ENCODE assay signal across 1 cellular context in genomic region chr6:107624050-107624449, GRCh38.
TF ChIP-seq lines count a peak whose summit lies in the region.

No MANE protein-coding gene starts in this region.

TF ChIP-seq in H1, 55 proteins besides CTCF, POLR2A, EP300 and RAD21:
- TF ChIP-seq CTBP2 (IDR thresholded peaks at IDR 0.05; ENCODE audit: borderline replicate concordance, insufficient read depth, insufficient read length, low read length) (no peak), TEAD4 (IDR thresholded peaks at IDR 0.05; ENCODE audit: low read depth, low read length) (0 out of 2 replicates have a peak, but pooled peaks have one; percentile 8)
TF ChIP-seq in H1: peak in this region for 1.
